Comparison of ENCODE assay signal across 8 cellular contexts in the genomic region with DNA sequence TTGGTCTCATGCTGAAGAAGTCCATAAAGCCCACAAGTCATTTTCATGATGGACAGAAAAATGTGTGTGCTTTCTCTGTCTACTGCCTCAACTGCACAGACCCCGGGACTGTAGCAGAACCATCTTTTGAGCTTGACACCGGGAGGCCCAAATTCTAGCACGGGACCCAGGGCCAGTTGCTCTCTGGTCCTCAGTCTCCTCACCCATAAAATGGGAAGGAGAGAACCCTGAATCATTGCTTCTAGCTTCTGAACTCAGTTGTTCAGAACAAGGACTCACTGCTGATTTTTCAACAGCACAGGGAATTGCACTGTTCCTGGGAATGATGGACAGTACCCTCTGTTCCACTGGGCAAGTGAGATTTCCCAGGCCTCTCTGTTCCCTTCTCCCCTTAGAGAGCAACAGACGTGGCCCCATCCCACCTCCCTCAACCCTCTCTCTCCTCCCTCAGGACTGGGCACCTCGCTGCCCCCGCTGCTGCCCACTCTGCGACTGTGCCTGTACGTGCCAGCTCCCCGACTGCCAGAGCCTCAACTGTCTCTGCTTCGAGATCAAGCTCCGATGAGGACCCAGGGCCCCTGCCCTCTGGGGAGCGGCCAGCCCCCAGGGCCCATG. TPM values are rescaled to one million over a fixed set of nuclear protein-coding genes. Genes with fewer than 3 reads are reported as not detected.
DNase-seq lines count a peak whose midpoint lies in the region; ATAC-seq, FAIRE-seq and TF ChIP-seq lines count a peak whose summit lies in the region.

No MANE protein-coding gene starts in this region.

- H3K27ac ChIP-seq in CD8-positive, alpha-beta memory T cell (ENCODE audit: low read depth, low read length): peak overlapping the region; percentile 91
- H3K27ac ChIP-seq in pancreas: peak overlapping the region; percentile 88 to 99 (median 98)

- H3K27ac Mint-ChIP-seq in CD8-positive, alpha-beta memory T cell: peak overlapping the region; percentile 23 to 99 (median 99)
- H3K27ac Mint-ChIP-seq in effector memory CD8-positive, alpha-beta T cell: peak overlapping the region; percentile 95 to 97

- peak overlapping the region in 6 of 7 donors; percentile 97 to 100 (median 99) for H3K4me3 Mint-ChIP-seq in CD8-positive, alpha-beta memory T cell
- peak overlapping the region; percentile 94 to 96 for H3K4me3 Mint-ChIP-seq in effector memory CD8-positive, alpha-beta T cell

- H3K4me3 ChIP-seq in CD8-positive, alpha-beta memory T cell (ENCODE audit: low read length): peak overlapping the region; percentile 85
- H3K4me3 ChIP-seq in NT2/D1 (ENCODE audit: insufficient read length, low read depth): peak overlapping the region; percentile 92
- peak overlapping the region in 3 of 4 donors; percentile 73 to 82 (median 80) for H3K4me3 ChIP-seq in pancreas

- H3K36me3 Mint-ChIP-seq in CD8-positive, alpha-beta memory T cell: peaks cover 0 to 38% (median 2%) of the 10 kb centered on the region in 3 donors
- peaks cover 43% of the 10 kb centered on the region for H3K36me3 Mint-ChIP-seq in effector memory CD8-positive, alpha-beta T cell (ENCODE audit: insufficient read depth)

- CTCF ChIA-PET in CD8-positive, alpha-beta memory T cell (lab: Charles Lee): interaction anchor here (0.7 to 1.5 kb wide), 9 partner anchors 8 to 372 kb away, joined by 3 to 10 read pairs (median 3); a partner anchor contains a TSS

- H3K4me1 Mint-ChIP-seq in CD8-positive, alpha-beta memory T cell: peaks cover 19 to 27% (median 27%) of the 10 kb centered on the region in 3 donors
- peaks cover 24 to 25% of the 10 kb centered on the region in 2 donors for H3K4me1 Mint-ChIP-seq in effector memory CD8-positive, alpha-beta T cell (ENCODE audit: low read depth in 2 of 2)

- peaks cover 29% of the 10 kb centered on the region for H3K4me1 ChIP-seq in CD8-positive, alpha-beta memory T cell (ENCODE audit: insufficient read depth, low read length)
- H3K4me1 ChIP-seq in NT2/D1 (ENCODE audit: insufficient read depth, insufficient read length) (peaks cover 21% of the 10 kb centered on the region), pancreas (peaks cover 3 to 19% (median 13%) of the 10 kb centered on the region in 3 donors)

- no peaks in the 10 kb centered on the region for H3K9me3 ChIP-seq in CD8-positive, alpha-beta memory T cell (ENCODE audit: low read length)
- H3K9me3 ChIP-seq in NT2/D1 (ENCODE audit: insufficient read depth, low read length): no peaks in the 10 kb centered on the region
- no peaks in the 10 kb centered on the region for H3K9me3 ChIP-seq in pancreas

- no peaks in the 10 kb centered on the region for H3K9me3 Mint-ChIP-seq in CD8-positive, alpha-beta memory T cell
- H3K9me3 Mint-ChIP-seq in effector memory CD8-positive, alpha-beta T cell: no peaks in the 10 kb centered on the region

- FAIRE-seq in pancreas (lab: Jason Lieb, UNC) (no peak), frontal cortex (lab: Jason Lieb, UNC) (no peak)

- peaks cover 0 to 3% of the 10 kb centered on the region in 2 donors for H3K27me3 Mint-ChIP-seq in CD8-positive, alpha-beta memory T cell
- no peaks in the 10 kb centered on the region for H3K27me3 Mint-ChIP-seq in effector memory CD8-positive, alpha-beta T cell

- peak overlapping the region; percentile 99 for H3K9ac ChIP-seq in NT2/D1 (ENCODE audit: insufficient read length, low read depth)

- H3K27me3 ChIP-seq in CD8-positive, alpha-beta memory T cell (ENCODE audit: insufficient read depth, low read length, poor library complexity, severe bottlenecking): no peaks in the 10 kb centered on the region
- H3K27me3 ChIP-seq in NT2/D1 (ENCODE audit: insufficient read depth, insufficient read length): no peaks in the 10 kb centered on the region
- no peaks in the 10 kb centered on the region for H3K27me3 ChIP-seq in pancreas

- no peak for DNase-seq in CD8-positive, alpha-beta memory T cell
- DNase-seq in NT2/D1 (ENCODE audit: low read depth, low spot score) (no peak), pancreas (no peak), NCI-H1105 (lab: John Stamatoyannopoulos, UW) (no peak), putamen (ENCODE audit: low spot score) (no peak), CD1c-positive myeloid dendritic cell (ENCODE audit: extremely low spot score) (no peak), frontal cortex (ENCODE audit: low spot score in 2 of 2) (no peak)
- no peak for DNase-seq in effector memory CD8-positive, alpha-beta T cell

- intact Hi-C loops in pancreas (cut with DNase I): no loop called here

- no peak for TF ChIP-seq CTCF in pancreas (IDR thresholded peaks at IDR 0.05)

- peaks cover 17% of the 10 kb centered on the region for H3K36me3 ChIP-seq in CD8-positive, alpha-beta memory T cell (ENCODE audit: insufficient read depth, low read length)
- H3K36me3 ChIP-seq in NT2/D1 (ENCODE audit: insufficient read depth, insufficient read length, low read length) (peaks cover 34% of the 10 kb centered on the region), pancreas (peaks cover 3 to 14% (median 6%) of the 10 kb centered on the region in 3 donors)

- no peak for ATAC-seq in effector memory CD8-positive, alpha-beta T cell (replicated peaks)
- no peak for ATAC-seq in pancreas

- POLR2A ChIA-PET in CD8-positive, alpha-beta memory T cell (lab: Charles Lee): interaction anchor here (0.5 to 7.1 kb wide), 3 partner anchors 20 to 259 kb away, joined by 3 to 89 read pairs (median 3); a partner anchor contains a TSS

- WGBS in pancreas, 2 donors: 57 to 59% methylated on average over 12 of the region's 12 CpGs

RNA-seq across cellular contexts. Expression of a gene that starts 2.2 kb away (rescaled TPM):
- total RNA-seq in CD8-positive, alpha-beta memory T cell: 1,000 to 10,000 TPM; 1,907 to 1,909 TPM
- 1,157 TPM for polyA plus RNA-seq in CD8-positive, alpha-beta memory T cell
- 100 to 1,000 TPM; 234 to 425 (median 329) TPM for total RNA-seq in pancreas
- polyA plus RNA-seq in pancreas: 100 to 1,000 TPM; 304 to 349 TPM
- 76.6 TPM for total RNA-seq in frontal cortex

RNA-seq across cellular contexts. Expression of a gene that starts 12.4 kb away (rescaled TPM):
- 100 to 1,000 TPM; 137 to 149 TPM for total RNA-seq in CD8-positive, alpha-beta memory T cell
- 201 TPM for polyA plus RNA-seq in CD8-positive, alpha-beta memory T cell
- total RNA-seq in pancreas (10 to 100 TPM; 21.7 to 43.2 (median 27.1) TPM), frontal cortex (90.5 TPM)
- polyA plus RNA-seq in pancreas: 10 to 100 TPM; 47.2 to 53.7 TPM

RNA-seq across cellular contexts. Expression of a gene that starts 28.3 kb away (rescaled TPM):
- total RNA-seq in CD8-positive, alpha-beta memory T cell: under 1 TPM; 0.71 to 0.83 TPM
- polyA plus RNA-seq in CD8-positive, alpha-beta memory T cell: not detected
- total RNA-seq in pancreas (1 to 10 TPM; 1.3 to 3.0 (median 1.7) TPM), frontal cortex (0.41 TPM)
- 1 to 10 TPM; 2.3 to 3.6 TPM for polyA plus RNA-seq in pancreas

RNA-seq across cellular contexts. Expression of a gene that starts 32.3 kb away (rescaled TPM):
- total RNA-seq in CD8-positive, alpha-beta memory T cell: under 1 TPM; 0.55 to 0.84 TPM
- not detected for polyA plus RNA-seq in CD8-positive, alpha-beta memory T cell
- total RNA-seq in pancreas: under 1 TPM in 3 of 6 donors, not detected in 3; 0.20 to 0.28 (median 0.24) TPM
- polyA plus RNA-seq in pancreas: 1 to 10 TPM in 1 of 2 donors, under 1 TPM in 1; 0.95 to 2.1 TPM
- 10.2 TPM for total RNA-seq in frontal cortex

RNA-seq across cellular contexts. Expression of a gene that starts 32.6 kb away (rescaled TPM):
- 10 to 100 TPM; 32.6 to 36.1 TPM for total RNA-seq in CD8-positive, alpha-beta memory T cell
- 326 TPM for polyA plus RNA-seq in CD8-positive, alpha-beta memory T cell
- total RNA-seq in pancreas (10 to 100 TPM; 18.6 to 57.1 (median 35.5) TPM), frontal cortex (18.8 TPM)
- polyA plus RNA-seq in pancreas: 100 to 1,000 TPM; 127 to 134 TPM

Comparison
In these comparisons a context has a peak if more than half of its experiments do, and no peak if none do; other contexts are left out.
1. RNA of a gene that starts 2.2 kb away (total RNA-seq): 1,907 to 1,909 TPM in CD8-positive, alpha-beta memory T cell; 234 to 425 TPM in pancreas and 76.6 TPM in frontal cortex (single experiment); every median in the first group is over 4 times any median in the second.
2. Peak in every context shown above with its lines, with median percentiles within 50 percentile points of each other: H3K4me3 ChIP-seq.